28 cellular contexts compared by ENCODE assay signal in genomic region chr11:61778357-61778886, GRCh38. TPM values are rescaled to one million over a fixed set of nuclear protein-coding genes. Genes with fewer than 3 reads are reported as not detected.
A peak's percentile ranks its signal among the peaks of the same experiment; 100 is the strongest.
DNase-seq lines count a peak whose midpoint lies in the region; ATAC-seq and TF ChIP-seq lines count a peak whose summit lies in the region.
"Had no signal": no experiment of that assay in that cellular context is flagged by ENCODE, and none has a peak within 500 bp of the region (broad histone marks: within the 10 kb centered on the region; RNA-seq: fewer than 3 reads in every experiment).

No MANE protein-coding gene starts in this region.

- no peaks in the 10 kb centered on the region for H3K9me3 Mint-ChIP-seq in T-helper 1 cell treated with Interleukin-12 subunit alpha and Interleukin-12 subunit beta and Interleukin-4 antibody, amounts not matched to agents 30 μg/mL and 1 μg/mL, for 36 hours
- no peaks in the 10 kb centered on the region for H3K9me3 Mint-ChIP-seq in T-cell
- H3K9me3 Mint-ChIP-seq: activated T-cell treated with anti-CD3 and anti-CD28 coated beads, Interleukin-2, amount 50 U/mL, for 72 hours; dendritic cell treated with granulocyte-macrophage colony-stimulating factor and Interleukin-4, amounts not matched to agents 40 ng/mL and 50 ng/mL, for 4 days had no signal

- no peaks in the 10 kb centered on the region for H3K27me3 Mint-ChIP-seq in T-helper 1 cell treated with Interleukin-12 subunit alpha and Interleukin-12 subunit beta and Interleukin-4 antibody, amounts not matched to agents 30 μg/mL and 1 μg/mL, for 36 hours (ENCODE audit: low read depth)
- H3K27me3 Mint-ChIP-seq in T-cell: peaks cover 0 to 2% of the 10 kb centered on the region in 2 donors

- ATAC-seq in T-cell (replicated peaks in 1 of 4) (no peak), GM19452 (IDR thresholded peaks at IDR 0.05; ENCODE audit: unreplicated experiment) (no peak)
- ATAC-seq: gastrocnemius medialis, left colon, Panc1 had no signal

- no peak overlapping the region for H3K27ac Mint-ChIP-seq in T-helper 1 cell treated with Interleukin-12 subunit alpha and Interleukin-12 subunit beta and Interleukin-4 antibody, amounts not matched to agents 30 μg/mL and 1 μg/mL, for 36 hours
- H3K27ac Mint-ChIP-seq in T-cell: no peak overlapping the region
- H3K27ac Mint-ChIP-seq: activated T-cell treated with anti-CD3 and anti-CD28 coated beads, Interleukin-2, amount 50 U/mL, for 72 hours; dendritic cell treated with granulocyte-macrophage colony-stimulating factor and Interleukin-4, amounts not matched to agents 40 ng/mL and 50 ng/mL, for 4 days had no signal

- TF ChIP-seq CTCF in adrenal gland (IDR thresholded peaks at IDR 0.05): no peak

- no peak for TF ChIP-seq POLR2A in adrenal gland (IDR thresholded peaks at IDR 0.05)

- no peaks in the 10 kb centered on the region for H3K9me3 ChIP-seq in BLaER1
- H3K9me3 ChIP-seq in adrenal gland (replicated peaks in 1 of 3): no peaks in the 10 kb centered on the region
- H3K9me3 ChIP-seq: gastrocnemius medialis, psoas muscle, SJCRH30, thyroid gland, vagina had no signal

- CTCF ChIA-PET in T-cell (lab: Charles Lee): no interaction called here

- no peaks in the 10 kb centered on the region for H3K27me3 ChIP-seq in BLaER1
- H3K27me3 ChIP-seq in layer of hippocampus (ENCODE audit: control insufficient read depth, insufficient read depth, low read length): no peaks in the 10 kb centered on the region
- no peaks in the 10 kb centered on the region for H3K27me3 ChIP-seq in adrenal gland
- H3K27me3 ChIP-seq: gastrocnemius medialis, SJCRH30, thyroid gland, vagina had no signal

- H3K4me1 Mint-ChIP-seq in T-helper 1 cell treated with Interleukin-12 subunit alpha and Interleukin-12 subunit beta and Interleukin-4 antibody, amounts not matched to agents 30 μg/mL and 1 μg/mL, for 36 hours (ENCODE audit: low read depth): peaks cover 11% of the 10 kb centered on the region
- H3K4me1 Mint-ChIP-seq in T-cell: peaks cover 7 to 21% (median 11%) of the 10 kb centered on the region in 3 donors

- H3K4me1 ChIP-seq in BLaER1 (peaks cover 43% of the 10 kb centered on the region), adrenal gland (replicated peaks in 1 of 2) (peaks cover 0 to 11% of the 10 kb centered on the region in 2 donors)

- 83 to 90% (median 87%) methylated on average over 11 of the region's 11 CpGs for WGBS in adrenal gland, 4 donors

- H3K36me3 Mint-ChIP-seq in T-helper 1 cell treated with Interleukin-12 subunit alpha and Interleukin-12 subunit beta and Interleukin-4 antibody, amounts not matched to agents 30 μg/mL and 1 μg/mL, for 36 hours (ENCODE audit: low read depth): no peaks in the 10 kb centered on the region
- no peaks in the 10 kb centered on the region for H3K36me3 Mint-ChIP-seq in T-cell

- POLR2A ChIA-PET in T-cell (lab: Charles Lee): no interaction called here

- no peaks in the 10 kb centered on the region for H4K20me1 ChIP-seq in BLaER1

- intact Hi-C loops in adrenal gland (cut with DNase I): no loop called here

- no peak overlapping the region for H3K9ac ChIP-seq in BLaER1

- no peak overlapping the region for H3K4me3 ChIP-seq in BLaER1
- no peak overlapping the region for H3K4me3 ChIP-seq in adrenal gland
- H3K4me3 ChIP-seq: SJCRH30, thyroid gland had no signal

- H3K36me3 ChIP-seq in BLaER1 (peaks cover 6% of the 10 kb centered on the region; the same call in 1 of the 2 replicates), adrenal gland (replicated peaks in 1 of 2) (no peaks in the 10 kb centered on the region)
- H3K36me3 ChIP-seq: gastrocnemius medialis, SJCRH30, thyroid gland, vagina had no signal

- DNase-seq in T-helper 1 cell: no peak
- no peak for DNase-seq in T-cell
- no peak for DNase-seq in HPDE6-E6E7 (ENCODE audit: extremely low spot score)
- DNase-seq in adrenal gland: no peak
- DNase-seq: activated CD4-positive, CD25-positive, alpha-beta regulatory T cell treated with anti-CD3 and anti-CD28 coated beads, Interleukin-2, amount 50 U/mL, for 72 hours; activated naive CD4-positive, alpha-beta T cell treated with anti-CD3 and anti-CD28 coated beads, Interleukin-2, amount 50 U/mL, for 16 hours; activated T-cell treated with anti-CD3 and anti-CD28 coated beads, Interleukin-2, amount 50 U/mL, for 72 hours; caudate nucleus; DMS153; gastrocnemius medialis; left colon; mesenchymal stem cell; NCI-H1092; NCI-H187 treated with DMSO at 0.1 percent for 48 hours; NCI-H524 treated with DMSO at 0.1 percent for 48 hours; nucleus accumbens; SJCRH30; stimulated activated CD4-positive, alpha-beta T cell treated with anti-CD3 and anti-CD28 coated beads, Interleukin-15, amount 100 ng/mL, for 24 hours; stimulated activated naive CD4-positive, alpha-beta T cell treated with Interleukin-2 at 50 U/mL for 16 hours; thyroid gland had no signal

- H3K27ac ChIP-seq in BLaER1 (no peak overlapping the region), layer of hippocampus (ENCODE audit: low read depth, low read length) (peak overlapping the region; percentile 71), adrenal gland (no peak overlapping the region)
- H3K27ac ChIP-seq: gastrocnemius medialis, psoas muscle, SJCRH30, thyroid gland, vagina had no signal

- peak overlapping the region; percentile 44 for H3K4me3 Mint-ChIP-seq in T-helper 1 cell treated with Interleukin-12 subunit alpha and Interleukin-12 subunit beta and Interleukin-4 antibody, amounts not matched to agents 30 μg/mL and 1 μg/mL, for 36 hours
- peak overlapping the region; percentile 43 to 67 (median 58) for H3K4me3 Mint-ChIP-seq in T-cell
- H3K4me3 Mint-ChIP-seq: dendritic cell treated with granulocyte-macrophage colony-stimulating factor and Interleukin-4, amounts not matched to agents 40 ng/mL and 50 ng/mL, for 4 days had no signal

- peak overlapping the region; percentile 86 for H3K4me2 ChIP-seq in BLaER1

RNA-seq across cellular contexts. Expression of gene TMEM258, which starts 14.0 kb away (rescaled TPM):
- total RNA-seq in T-cell (10 to 100 TPM; 68.1 to 96.0 (median 87.8) TPM), adrenal gland (100 to 1,000 TPM in 4 of 8 donors, 10 to 100 TPM in 4; 22.8 to 161 (median 116) TPM)
- 100 to 1,000 TPM in 2 of 3 donors, 10 to 100 TPM in 1; 91.5 to 215 (median 137) TPM for polyA plus RNA-seq in adrenal gland

RNA-seq across cellular contexts. Expression of gene FEN1, which starts 14.3 kb away (rescaled TPM):
- 10 to 100 TPM in 4 of 5 donors, 1 to 10 TPM in 1; 8.5 to 12.6 (median 10.9) TPM for total RNA-seq in T-cell
- 10 to 100 TPM in 4 of 8 donors, 1 to 10 TPM in 4; 8.4 to 25.6 (median 10.0) TPM for total RNA-seq in adrenal gland
- polyA plus RNA-seq in adrenal gland: 10 to 100 TPM in 1 of 3 donors, 1 to 10 TPM in 2; 3.9 to 32.0 (median 4.5) TPM

RNA-seq across cellular contexts. Expression of gene MYRF, which starts 26.0 kb away (rescaled TPM):
- total RNA-seq in T-cell (1 to 10 TPM in 4 of 5 donors, under 1 TPM in 1; 0.95 to 4.9 (median 1.5) TPM), adrenal gland (1 to 10 TPM in 3 of 8 donors, under 1 TPM in 5; 0.13 to 2.6 (median 0.67) TPM)
- polyA plus RNA-seq in adrenal gland: 1 to 10 TPM in 2 of 3 donors, under 1 TPM in 1; 0.61 to 1.4 (median 1.1) TPM

RNA-seq across cellular contexts. Expression of gene FADS1, which starts 38.4 kb away (rescaled TPM):
- total RNA-seq in T-cell: 1 to 10 TPM; 1.9 to 8.8 (median 2.9) TPM
- 100 to 1,000 TPM in 5 of 8 donors, 10 to 100 TPM in 3; 60.3 to 361 (median 102) TPM for total RNA-seq in adrenal gland
- polyA plus RNA-seq in adrenal gland: 100 to 1,000 TPM in 1 of 3 donors, 10 to 100 TPM in 2; 28.3 to 410 (median 32.1) TPM

RNA-seq across cellular contexts. Expression of gene FADS2, which starts 49.7 kb away (rescaled TPM):
- total RNA-seq in T-cell: 10 to 100 TPM in 1 of 5 donors, 1 to 10 TPM in 4; 1.9 to 20.9 (median 2.7) TPM
- 1,000 to 10,000 TPM in 2 of 8 donors, 100 to 1,000 TPM in 6; 302 to 1,301 (median 562) TPM for total RNA-seq in adrenal gland
- polyA plus RNA-seq in adrenal gland: 1,000 to 10,000 TPM in 1 of 3 donors, 100 to 1,000 TPM in 2; 134 to 1,327 (median 153) TPM
